15 cellular contexts compared by ENCODE assay signal in the genomic region with DNA sequence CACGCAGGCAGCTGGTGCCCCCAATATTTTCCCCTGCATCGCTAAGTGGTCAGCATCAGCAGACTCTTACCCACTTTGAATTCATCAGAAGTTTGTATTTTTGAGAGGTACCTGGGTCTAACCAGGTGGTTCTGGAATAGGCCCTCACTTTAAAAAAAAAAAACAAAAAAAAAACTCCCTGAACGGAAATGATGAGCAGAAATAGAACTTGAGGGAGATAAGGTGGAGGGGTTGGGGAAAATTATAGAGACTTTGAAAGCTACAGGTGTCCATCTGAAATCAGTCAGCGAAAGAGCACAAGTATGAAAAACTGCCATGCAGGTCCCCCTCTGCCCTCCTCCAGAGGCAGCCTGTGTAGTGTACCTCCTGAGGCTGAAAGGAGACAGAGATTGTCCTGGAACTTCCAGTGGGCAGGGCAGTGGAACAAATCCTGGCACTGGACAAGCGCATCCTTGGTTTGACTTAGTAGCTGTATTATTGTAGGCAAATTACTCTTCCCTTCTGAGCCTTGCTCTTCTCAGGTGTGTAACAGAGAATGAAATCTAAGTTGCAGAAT. TPM values are rescaled to one million over a fixed set of nuclear protein-coding genes. Genes with fewer than 3 reads are reported as not detected.
A peak's percentile ranks its signal among the peaks of the same experiment; 100 is the strongest.
DNase-seq lines count a peak whose midpoint lies in the region; ATAC-seq and TF ChIP-seq lines count a peak whose summit lies in the region.
"Had no signal": no experiment of that assay in that cellular context is flagged by ENCODE, and none has a peak within 500 bp of the region (broad histone marks: within the 10 kb centered on the region; RNA-seq: fewer than 3 reads in every experiment).

No MANE protein-coding gene starts in this region.

- DNase-seq in CD4-positive, CD25-positive, alpha-beta regulatory T cell = no peak
- DNase-seq in T-cell (no peak), memory B cell (ENCODE audit: low spot score in 2 of 2) (no peak), KBM-7 (no peak), head of caudate nucleus (no peak), GM20000 (ENCODE audit: low spot score) (no peak)
- DNase-seq: Kasumi-1, NCI-H1417 treated with DMSO at 0.1 percent for 48 hours, NCI-H2227 treated with DMSO at 0.1 percent for 48 hours, SIG-M5 had no signal

- peaks cover 11% of the 10 kb centered on the region for H3K27me3 Mint-ChIP-seq in CD4-positive, CD25-positive, alpha-beta regulatory T cell
- H3K27me3 Mint-ChIP-seq in T-cell (no peaks in the 10 kb centered on the region), memory B cell (no peaks in the 10 kb centered on the region)
- H3K27me3 Mint-ChIP-seq: progenitor cell of endocrine pancreas had no signal

- CTCF ChIA-PET in T-cell (lab: Charles Lee) = interaction anchor here in 1 of 2 donors (1.0 kb wide), 1 partner anchor 10 kb away, joined by 3 read pairs; no protein-coding TSS in a partner anchor

- ATAC-seq in CD4-positive, CD25-positive, alpha-beta regulatory T cell (ENCODE audit: low read depth in 2 of 2) = no peak
- no peak for ATAC-seq in T-cell (replicated peaks in 1 of 4)
- ATAC-seq in memory B cell (ENCODE audit: low read depth) = no peak
- ATAC-seq in GM21619 (IDR thresholded peaks at IDR 0.05; ENCODE audit: unreplicated experiment) = no peak
- ATAC-seq: left lobe of liver had no signal

- H3K36me3 ChIP-seq in CD4-positive, CD25-positive, alpha-beta regulatory T cell (ENCODE audit: control insufficient read depth, insufficient read depth, low read length) = no peaks in the 10 kb centered on the region

- peaks cover 5 to 8% of the 10 kb centered on the region in 2 experiments for H3K9me3 ChIP-seq in CD4-positive, CD25-positive, alpha-beta regulatory T cell (ENCODE audit: control insufficient read depth in 2 of 2, low read length in 2 of 2)

- POLR2A ChIA-PET in T-cell (lab: Charles Lee) = interaction anchor here in 1 of 2 donors (0.7 kb wide), 1 partner anchor 160 kb away, joined by 5 read pairs; no protein-coding TSS in a partner anchor

- H3K4me1 Mint-ChIP-seq in CD4-positive, CD25-positive, alpha-beta regulatory T cell = peaks cover 18 to 34% (median 22%) of the 10 kb centered on the region in 4 donors
- H3K4me1 Mint-ChIP-seq in T-cell = peaks cover 51 to 62% (median 58%) of the 10 kb centered on the region in 3 donors
- peaks cover 45% of the 10 kb centered on the region for H3K4me1 Mint-ChIP-seq in memory B cell

- H3K36me3 Mint-ChIP-seq in CD4-positive, CD25-positive, alpha-beta regulatory T cell = no peaks in the 10 kb centered on the region
- H3K36me3 Mint-ChIP-seq in T-cell (peaks cover 5% of the 10 kb centered on the region), memory B cell (peaks cover 8% of the 10 kb centered on the region)

- H3K4me1 ChIP-seq in CD4-positive, CD25-positive, alpha-beta regulatory T cell (ENCODE audit: control insufficient read depth, insufficient read depth, low read length, poor library complexity, severe bottlenecking) = no peaks in the 10 kb centered on the region

- H3K9me3 Mint-ChIP-seq in CD4-positive, CD25-positive, alpha-beta regulatory T cell = peaks cover 0 to 13% (median 2%) of the 10 kb centered on the region in 7 donors
- H3K9me3 Mint-ChIP-seq in T-cell (peaks cover 5 to 8% (median 6%) of the 10 kb centered on the region in 3 donors), memory B cell (peaks cover 4% of the 10 kb centered on the region)

- no peaks in the 10 kb centered on the region for H3K27me3 ChIP-seq in CD4-positive, CD25-positive, alpha-beta regulatory T cell (ENCODE audit: control insufficient read depth, insufficient read depth, low read length)

- in situ Hi-C loops in KBM-7 (cut with MboI; ENCODE audit: low pct_unique_long_range_greater_than_20kb, low sequenced_read_pairs) = no loop called here

- H3K27ac Mint-ChIP-seq in CD4-positive, CD25-positive, alpha-beta regulatory T cell = peak overlapping the region in 2 of 3 donors; percentile 9 to 48
- H3K27ac Mint-ChIP-seq in T-cell (peak overlapping the region; percentile 83 to 84), memory B cell (peak overlapping the region; percentile 91)
- H3K27ac Mint-ChIP-seq: progenitor cell of endocrine pancreas had no signal

- no peak overlapping the region for H3K27ac ChIP-seq in CD4-positive, CD25-positive, alpha-beta regulatory T cell (ENCODE audit: insufficient read depth, low read length, poor library complexity, severe bottlenecking)

- no peak overlapping the region for H3K4me3 Mint-ChIP-seq in CD4-positive, CD25-positive, alpha-beta regulatory T cell
- peak overlapping the region; percentile 42 to 71 (median 70) for H3K4me3 Mint-ChIP-seq in T-cell
- peak overlapping the region; percentile 39 for H3K4me3 Mint-ChIP-seq in memory B cell

- TF ChIP-seq CTCF in GM12875 (IDR thresholded peaks at IDR 0.05; ENCODE audit: borderline replicate concordance, insufficient read depth, low read depth, low read length) (no peak), GM20000 (IDR thresholded peaks at IDR 0.05; ENCODE audit: extremely low read depth, missing control alignments) (no peak)

- intact Hi-C loops in head of caudate nucleus (cut with DNase I) = no loop called here

- H3K4me3 ChIP-seq in CD4-positive, CD25-positive, alpha-beta regulatory T cell (ENCODE audit: low read depth, low read length) = no peak overlapping the region
- peak overlapping the region; percentile 67 for H3K4me3 ChIP-seq in GM12875 (ENCODE audit: low read depth, low read length)

RNA-seq across cellular contexts. Expression of a gene that starts 1.2 kb away (rescaled TPM):
- total RNA-seq in CD4-positive, CD25-positive, alpha-beta regulatory T cell = 0.76 TPM
- polyA plus RNA-seq in CD4-positive, CD25-positive, alpha-beta regulatory T cell = under 1 TPM; 0.07 to 0.88 (median 0.15) TPM
- 10 to 100 TPM in 4 of 5 donors, 1 to 10 TPM in 1; 9.5 to 32.0 (median 25.5) TPM for total RNA-seq in T-cell
- total RNA-seq: myocyte, progenitor cell of endocrine pancreas had no signal

RNA-seq across cellular contexts. Expression of a gene that starts 28.6 kb away (rescaled TPM):
- total RNA-seq in CD4-positive, CD25-positive, alpha-beta regulatory T cell = 290 TPM
- 100 to 1,000 TPM; 196 to 269 (median 240) TPM for polyA plus RNA-seq in CD4-positive, CD25-positive, alpha-beta regulatory T cell
- 100 to 1,000 TPM; 249 to 393 (median 273) TPM for total RNA-seq in T-cell
- total RNA-seq: myocyte, progenitor cell of endocrine pancreas had no signal

RNA-seq across cellular contexts. Expression of a gene that starts 55.8 kb away (rescaled TPM):
- 105 TPM for total RNA-seq in CD4-positive, CD25-positive, alpha-beta regulatory T cell
- polyA plus RNA-seq in CD4-positive, CD25-positive, alpha-beta regulatory T cell = 100 to 1,000 TPM; 124 to 147 (median 131) TPM
- 100 to 1,000 TPM in 3 of 5 donors, 10 to 100 TPM in 2; 95.4 to 127 (median 101) TPM for total RNA-seq in T-cell
- total RNA-seq: myocyte, progenitor cell of endocrine pancreas had no signal

Comparison
In these comparisons a context has a peak if more than half of its experiments do, and no peak if none do; other contexts are left out.
1. H3K27ac Mint-ChIP-seq: peak in every context shown above with its lines; median percentile 91 in memory B cell; 84 in T-cell; 28 in CD4-positive, CD25-positive, alpha-beta regulatory T cell.
2. H3K4me3 Mint-ChIP-seq: peak in T-cell (3 of 3) and memory B cell (single experiment); none in CD4-positive, CD25-positive, alpha-beta regulatory T cell (0 of 4).